Comparison of ENCODE assay signal across 1 cellular context in genomic region chr10:103620891-103621777, GRCh38.
TF ChIP-seq lines count a peak whose summit lies in the region.

No MANE protein-coding gene starts in this region.

TF ChIP-seq in IMR-90, 13 proteins besides CTCF, POLR2A, EP300 and RAD21:
- no peak for TF ChIP-seq MAZ (IDR thresholded peaks at IDR 0.05; ENCODE audit: borderline replicate concordance, low read depth, low read length)
- TF ChIP-seq CEBPB (IDR thresholded peaks at IDR 0.05; ENCODE audit: low read depth, low read length), result no peak
- TF ChIP-seq RFX5 (IDR thresholded peaks at IDR 0.05; ENCODE audit: low read depth, low read length), result no peak
- TF ChIP-seq MXI1 (IDR thresholded peaks at IDR 0.05; ENCODE audit: borderline replicate concordance, low read depth, low read length), result no peak
- no peak for TF ChIP-seq MAFK (IDR thresholded peaks at IDR 0.05; ENCODE audit: low read depth, low read length)
- no peak for TF ChIP-seq FOS (IDR thresholded peaks at IDR 0.05; ENCODE audit: low read depth, low read length)
- no peak for TF ChIP-seq BHLHE40 (IDR thresholded peaks at IDR 0.05; ENCODE audit: low read depth, low read length)
- no peak for TF ChIP-seq CHD1 (IDR thresholded peaks at IDR 0.05; ENCODE audit: low read depth, low read length)
- no peak for TF ChIP-seq ELK1 (IDR thresholded peaks at IDR 0.05; ENCODE audit: borderline replicate concordance, low read depth, low read length)
- no peak for TF ChIP-seq RCOR1 (IDR thresholded peaks at IDR 0.05; ENCODE audit: insufficient replicate concordance, low read length)
- TF ChIP-seq USF2 (IDR thresholded peaks at IDR 0.05; ENCODE audit: low read depth, low read length), result no peak
- TF ChIP-seq NFE2L2 (IDR thresholded peaks at IDR 0.05; ENCODE audit: low read depth, low read length), result no peak
- TF ChIP-seq SMC3 (IDR thresholded peaks at IDR 0.05; ENCODE audit: low read depth, low read length), result no peak
